In the genomic region with DNA sequence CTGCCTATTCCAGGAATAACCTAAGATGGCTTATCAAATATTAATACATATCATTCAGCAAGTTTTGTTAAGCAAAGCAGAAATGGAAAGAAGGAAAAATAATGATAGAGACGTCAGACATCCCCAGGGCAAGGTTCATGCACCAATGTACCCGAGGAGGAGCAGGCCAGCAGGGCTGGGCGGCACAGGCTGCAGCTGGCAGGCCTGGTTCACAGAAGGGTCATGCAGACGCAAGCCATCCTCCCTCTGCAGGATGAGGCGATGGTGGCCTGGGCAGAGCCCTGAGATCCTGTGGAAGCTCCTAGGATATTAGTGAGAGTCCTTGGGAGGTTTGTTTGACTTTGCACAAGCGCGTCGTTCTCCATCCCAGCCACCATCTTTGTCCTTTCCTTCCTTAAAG, we compare ENCODE assay signal across 21 cellular contexts. TPM values are rescaled to one million over a fixed set of nuclear protein-coding genes. Genes with fewer than 3 reads are reported as not detected.
"Had no signal": no experiment of that assay in that cellular context is flagged by ENCODE, and none has a peak within 500 bp of the region (broad histone marks: within the 10 kb centered on the region; RNA-seq: fewer than 3 reads in every experiment).

No MANE protein-coding gene starts in this region.

- H3K9me3 Mint-ChIP-seq: activated naive CD8-positive, alpha-beta T cell treated with anti-CD3 and anti-CD28 coated beads, Interleukin-2, amount 50 U/mL, for 24 hours; nephron progenitor cell; type B pancreatic cell had no signal

- H3K27ac ChIP-seq: esophagus muscularis mucosa, gastrocnemius medialis, testis, vagina, WERI-Rb-1 had no signal

- H3K4me3 ChIP-seq: esophagus muscularis mucosa, gastrocnemius medialis, smooth muscle cell, testis, vagina had no signal

- H3K4me3 Mint-ChIP-seq: activated naive CD8-positive, alpha-beta T cell treated with anti-CD3 and anti-CD28 coated beads, Interleukin-2, amount 50 U/mL, for 24 hours; nephron progenitor cell; type B pancreatic cell had no signal

- H3K36me3 ChIP-seq: esophagus muscularis mucosa, gastrocnemius medialis, vagina, WERI-Rb-1 had no signal

- ATAC-seq: activated naive CD8-positive, alpha-beta T cell treated with anti-CD3 and anti-CD28 coated beads, Interleukin-2, amount 50 U/mL, for 24 hours; gastrocnemius medialis; left ventricle myocardium superior; sciatic nerve had no signal

- H3K27me3 ChIP-seq: esophagus muscularis mucosa, testis, vagina had no signal

- H3K27ac Mint-ChIP-seq: activated naive CD8-positive, alpha-beta T cell treated with anti-CD3 and anti-CD28 coated beads, Interleukin-2, amount 50 U/mL, for 24 hours; nephron progenitor cell; type B pancreatic cell had no signal

- H3K4me2 ChIP-seq: smooth muscle cell had no signal

- H3K9me3 ChIP-seq: esophagus muscularis mucosa, gastrocnemius medialis, testis, vagina had no signal

- DNase-seq: activated CD4-positive, alpha-beta T cell treated with anti-CD3 and anti-CD28 coated beads for 1 hour; activated effector memory CD4-positive, alpha-beta T cell treated with anti-CD3 and anti-CD28 coated beads, Interleukin-2, amount 50 U/mL, for 16 hours; activated naive CD4-positive, alpha-beta T cell treated with anti-CD3 and anti-CD28 coated beads, Interleukin-2, amount 50 U/mL, for 16 hours; activated naive CD8-positive, alpha-beta T cell treated with anti-CD3 and anti-CD28 coated beads, Interleukin-2, amount 50 U/mL, for 24 hours; cerebellar nuclear complex; effector memory CD4-positive, alpha-beta T cell; gastrocnemius medialis; hypothalamus; left ventricle myocardium superior; mammary epithelial cell; nephron progenitor cell; stimulated activated CD4-positive, alpha-beta T cell treated with anti-CD3 and anti-CD28 coated beads, Interleukin-2, amount 100 ng/mL, for 48 hours; stimulated activated CD8-positive, alpha-beta memory T cell treated with anti-CD3 and anti-CD28 coated beads, Interleukin-4, amount 100 ng/mL, for 48 hours; stimulated activated naive CD4-positive, alpha-beta T cell; testis; WERI-Rb-1 had no signal

- H3K36me3 Mint-ChIP-seq: type B pancreatic cell had no signal

RNA-seq across cellular contexts. Expression of gene BATF3, which starts 30.0 kb away (rescaled TPM):
- total RNA-seq: mammary epithelial cell had no signal
